9 cellular contexts compared by ENCODE assay signal in the genomic region with DNA sequence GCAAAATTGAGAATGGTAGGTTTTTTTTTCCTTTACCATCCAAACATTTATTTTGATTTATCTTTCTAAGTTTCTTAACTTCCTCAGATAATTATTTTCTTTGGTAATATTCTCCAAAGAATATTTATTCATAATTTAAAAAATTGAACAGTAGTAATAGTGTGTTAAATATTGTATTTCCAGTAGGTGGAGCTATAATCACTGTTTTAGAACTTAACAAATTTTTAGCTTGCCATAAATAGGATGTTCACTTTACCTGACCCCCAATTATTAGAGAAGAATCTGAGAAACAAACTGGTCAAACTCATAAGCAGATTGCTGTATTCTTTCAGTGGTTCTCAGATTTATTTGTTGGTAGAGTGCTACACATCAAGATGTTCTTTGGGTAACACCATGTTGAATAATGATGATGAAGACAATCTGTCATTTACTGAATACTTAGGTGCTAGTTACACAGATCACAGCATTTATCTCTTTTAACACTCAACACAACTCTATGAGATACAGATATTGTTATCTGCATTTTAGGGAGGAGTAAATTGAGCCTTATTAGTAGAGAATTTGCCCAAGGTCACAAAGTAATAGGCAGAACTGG.
DNase-seq lines count a peak whose midpoint lies in the region; ATAC-seq, FAIRE-seq and TF ChIP-seq lines count a peak whose summit lies in the region.
"Had no signal": no experiment of that assay in that cellular context is flagged by ENCODE, and none has a peak within 500 bp of the region (broad histone marks: within the 10 kb centered on the region; RNA-seq: fewer than 3 reads in every experiment).

No MANE protein-coding gene starts in this region.

- H3K4me1 ChIP-seq in left ventricle myocardium inferior (peaks cover 7% of the 10 kb centered on the region), upper lobe of left lung (peaks cover 8 to 9% (median 8%) of the 10 kb centered on the region in 4 donors)

- peak; percentile 86 for FAIRE-seq in RCC 7860 (lab: Jason Lieb, UNC)

- no peak for TF ChIP-seq POLR2A in upper lobe of left lung (IDR thresholded peaks at IDR 0.05)

- H3K4me3 ChIP-seq in left ventricle myocardium inferior = no peak overlapping the region
- H3K4me3 ChIP-seq in upper lobe of left lung = no peak overlapping the region
- H3K4me3 ChIP-seq in WERI-Rb-1 (ENCODE audit: low read depth, low read length) = no peak overlapping the region
- H3K4me3 ChIP-seq: lung had no signal

- no peak overlapping the region for H3K27ac ChIP-seq in left ventricle myocardium inferior (replicated peaks)
- H3K27ac ChIP-seq in upper lobe of left lung = no peak overlapping the region
- H3K27ac ChIP-seq in WERI-Rb-1 = no peak overlapping the region

- DNase-seq in left ventricle myocardium inferior (no peak), left ventricle myocardium superior (no peak), RCC 7860 (ENCODE audit: low spot score) (peak; percentile 25), fibroblast of peridontal ligament (ENCODE audit: extremely low read depth) (peak; percentile 49), upper lobe of left lung (no peak), NCI-H510A treated with DMSO at 0.1 percent for 48 hours (lab: John Stamatoyannopoulos, UW) (no peak), WERI-Rb-1 (no peak)

- H3K27me3 ChIP-seq in left ventricle myocardium inferior (ENCODE audit: low read depth) (no peaks in the 10 kb centered on the region), upper lobe of left lung (no peaks in the 10 kb centered on the region), WERI-Rb-1 (ENCODE audit: insufficient read depth, low read depth, severe bottlenecking) (no peaks in the 10 kb centered on the region)

- intact Hi-C loops in left ventricle myocardium inferior (cut with micrococcal nuclease) = loop anchor here (10.0 kb wide), 1 partner anchor 631 kb away; no protein-coding TSS in a partner anchor
- intact Hi-C loops in left ventricle myocardium superior (cut with micrococcal nuclease) = loop anchor here (5.0 to 10.0 kb wide), 2 partner anchors 412 to 651 kb away; no protein-coding TSS in a partner anchor

- no peak for TF ChIP-seq EP300 in upper lobe of left lung (IDR thresholded peaks at IDR 0.05)

- H3K9me3 ChIP-seq in left ventricle myocardium inferior (replicated peaks) (no peaks in the 10 kb centered on the region), upper lobe of left lung (no peaks in the 10 kb centered on the region), WERI-Rb-1 (ENCODE audit: severe bottlenecking) (no peaks in the 10 kb centered on the region)

- TF ChIP-seq CTCF in left ventricle myocardium inferior (IDR thresholded peaks at IDR 0.05; ENCODE audit: borderline replicate concordance) (peak; percentile 65), upper lobe of left lung (IDR thresholded peaks at IDR 0.05) (peak in 4 of 6 experiments; percentile 21 to 43 (median 36)), WERI-Rb-1 (IDR thresholded peaks at IDR 0.05; ENCODE audit: low read depth, low read length) (no peak)

- ATAC-seq in left ventricle myocardium superior = no peak
- ATAC-seq in upper lobe of left lung (ENCODE audit: low FRiP score in 2 of 2) = no peak
- ATAC-seq in HG03432 (IDR thresholded peaks at IDR 0.05; ENCODE audit: unreplicated experiment) = no peak

- H3K36me3 ChIP-seq in left ventricle myocardium inferior = no peaks in the 10 kb centered on the region
- peaks cover 0 to 5% (median 0%) of the 10 kb centered on the region in 4 donors for H3K36me3 ChIP-seq in upper lobe of left lung
- H3K36me3 ChIP-seq in WERI-Rb-1 = no peaks in the 10 kb centered on the region

Comparison
In these comparisons a context has a peak if more than half of its experiments do, and no peak if none do; other contexts are left out.
1. DNase-seq: peak in RCC 7860 (single experiment) and fibroblast of peridontal ligament (single experiment); none in left ventricle myocardium inferior (single experiment), left ventricle myocardium superior (single experiment), upper lobe of left lung (0 of 2), NCI-H510A treated with DMSO at 0.1 percent for 48 hours (single experiment) and WERI-Rb-1 (single experiment).